Comparison of ENCODE assay signal across 15 cellular contexts in the genomic region with DNA sequence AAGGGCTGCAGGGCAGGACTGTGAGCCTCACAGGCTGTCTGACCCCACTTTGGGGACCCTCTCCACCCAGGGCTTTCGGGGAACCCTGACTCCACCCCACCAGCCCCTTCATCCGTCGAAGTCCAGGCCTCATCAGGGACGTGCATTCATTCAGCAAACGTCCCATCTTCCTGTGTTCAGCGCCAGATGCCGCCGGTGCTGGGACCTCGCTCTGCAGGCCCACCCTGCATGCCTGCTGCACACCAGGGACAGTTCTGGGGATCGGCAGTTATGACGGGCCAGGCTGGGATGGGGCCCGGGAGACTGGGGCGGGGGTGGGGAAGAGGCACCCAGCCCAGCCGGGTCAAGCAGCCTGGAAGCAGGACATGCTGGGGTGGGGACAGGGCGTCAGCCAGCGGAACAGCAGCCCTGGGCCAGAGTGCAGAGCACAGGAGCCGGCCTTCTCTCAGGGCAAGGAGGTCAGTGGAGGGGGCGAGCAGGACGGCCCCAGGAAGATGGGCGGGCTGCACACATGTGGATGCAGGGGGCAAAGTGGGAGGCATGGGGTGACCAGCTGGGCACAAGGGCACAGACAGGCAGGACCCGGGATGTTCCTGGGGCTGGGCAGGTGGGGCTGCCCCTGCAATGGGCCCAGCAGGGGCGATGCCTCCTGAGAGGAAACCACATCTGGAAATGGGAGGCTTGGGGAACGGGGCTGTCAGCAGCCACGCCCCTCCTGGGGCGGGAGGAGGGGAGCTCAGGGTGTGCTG. TPM values are rescaled to one million over a fixed set of nuclear protein-coding genes. Genes with fewer than 3 reads are reported as not detected.
DNase-seq lines count a peak whose midpoint lies in the region; TF ChIP-seq lines count a peak whose summit lies in the region.
"Had no signal": no experiment of that assay in that cellular context is flagged by ENCODE, and none has a peak within 500 bp of the region (broad histone marks: within the 10 kb centered on the region; RNA-seq: fewer than 3 reads in every experiment).

No MANE protein-coding gene starts in this region.

- peaks cover 9% of the 10 kb centered on the region for H3K36me3 Mint-ChIP-seq in osteocyte (ENCODE audit: unreplicated experiment)

- no peaks in the 10 kb centered on the region for H3K27me3 ChIP-seq in trophoblast cell (ENCODE audit: insufficient read depth, low read length)
- H3K27me3 ChIP-seq: thyroid gland had no signal

- no peak overlapping the region for H3K4me3 ChIP-seq in trophoblast cell (ENCODE audit: low read depth, low read length)
- H3K4me3 ChIP-seq: thyroid gland had no signal

- no peak overlapping the region for H2BK5ac ChIP-seq in trophoblast cell (ENCODE audit: low read depth, low read length, poor library complexity)

- no peak overlapping the region for H3K4me2 ChIP-seq in trophoblast cell (ENCODE audit: low read length)

- H4K12ac ChIP-seq in trophoblast cell (ENCODE audit: low read depth, low read length), result no peak overlapping the region

- H2AFZ ChIP-seq in trophoblast cell (ENCODE audit: insufficient read depth, low read length, poor library complexity), result no peak overlapping the region

- H3K4me1 Mint-ChIP-seq in osteocyte (ENCODE audit: unreplicated experiment), result peaks cover 9% of the 10 kb centered on the region

- no peak overlapping the region for H3K4ac ChIP-seq in trophoblast cell (ENCODE audit: low read depth, low read length)

- DNase-seq in Daoy (ENCODE audit: low read depth) (peak; percentile 53), Kasumi-1 (lab: John Stamatoyannopoulos, UW) (peak; percentile 54 to 70), caudate nucleus (lab: John Stamatoyannopoulos, UW) (no peak), mesenteric fat pad (ENCODE audit: low spot score) (peak; percentile 87), NCI-H128 (lab: John Stamatoyannopoulos, UW; ENCODE audit: unreplicated experiment) (no peak), trophoblast cell (no peak), osteocyte (ENCODE audit: extremely low spot score, unreplicated experiment) (no peak)
- DNase-seq in stimulated activated CD4-positive, alpha-beta T cell treated with anti-CD3 and anti-CD28 coated beads, Interleukin-4, amount 100 ng/mL, for 1 hour, result no peak
- DNase-seq: activated CD4-positive, alpha-beta T cell treated with anti-CD3 and anti-CD28 coated beads for 48 hours; activated CD8-positive, alpha-beta memory T cell treated with anti-CD3 and anti-CD28 coated beads, Interleukin-2, amount 50 U/mL, for 48 hours; activated naive CD4-positive, alpha-beta T cell treated with anti-CD3 and anti-CD28 coated beads, Interleukin-2, amount 50 U/mL, for 16 hours; immature natural killer cell; SHP77; stimulated activated CD4-positive, alpha-beta T cell treated with anti-CD3 and anti-CD28 coated beads, Interleukin-4, amount 100 ng/mL, for 4 hours; thyroid gland had no signal

- no peak overlapping the region for H3K4me3 Mint-ChIP-seq in osteocyte (ENCODE audit: unreplicated experiment)
- H3K4me3 Mint-ChIP-seq: immature natural killer cell had no signal

- no peak overlapping the region for H4K91ac ChIP-seq in trophoblast cell (ENCODE audit: low read depth, low read length)

- H3K9me3 ChIP-seq in trophoblast cell (ENCODE audit: insufficient read depth, low read depth, low read length), result peaks cover 1% of the 10 kb centered on the region
- H3K9me3 ChIP-seq: thyroid gland had no signal

- H4K8ac ChIP-seq in trophoblast cell (ENCODE audit: low read depth, low read length), result no peak overlapping the region

- peaks cover 6% of the 10 kb centered on the region in 2 experiments for H3K4me1 ChIP-seq in trophoblast cell (ENCODE audit: control insufficient read depth in 1 of 2, insufficient read depth in 2 of 2, low read length in 2 of 2)

- H3K9ac ChIP-seq in trophoblast cell (ENCODE audit: low read length), result no peak overlapping the region

- H2BK12ac ChIP-seq in trophoblast cell (ENCODE audit: low read length), result no peak overlapping the region

- H3K23ac ChIP-seq in trophoblast cell (ENCODE audit: low read length), result no peak overlapping the region

- H2BK120ac ChIP-seq in trophoblast cell (ENCODE audit: insufficient read depth, low read length, poor library complexity), result no peak overlapping the region

- no peak for TF ChIP-seq CTCF in osteocyte (IDR thresholded peaks at IDR 0.05)

- no peak overlapping the region for H3K14ac ChIP-seq in trophoblast cell (ENCODE audit: low read length)

- H3K9me3 Mint-ChIP-seq in osteocyte (ENCODE audit: unreplicated experiment), result no peaks in the 10 kb centered on the region
- H3K9me3 Mint-ChIP-seq: immature natural killer cell had no signal

- H3K36me3 ChIP-seq in trophoblast cell (ENCODE audit: control insufficient read depth in 1 of 2, insufficient read depth in 2 of 2, low read length in 2 of 2), result peaks cover 16% of the 10 kb centered on the region in 2 experiments

- H3K18ac ChIP-seq in trophoblast cell (ENCODE audit: low read length), result no peak overlapping the region

- no peak overlapping the region for H2AK5ac ChIP-seq in trophoblast cell (ENCODE audit: low read length)

- whole genome bisulfite sequencing in trophoblast cell (ENCODE audit: extremely low coverage, insufficient coverage, insufficient read length), result no CpG with 5 or more reads among the region's 25 CpGs

- no peaks in the 10 kb centered on the region for H3K27me3 Mint-ChIP-seq in osteocyte (ENCODE audit: unreplicated experiment)

- no peak overlapping the region for H3K27ac Mint-ChIP-seq in osteocyte (ENCODE audit: unreplicated experiment)
- H3K27ac Mint-ChIP-seq: immature natural killer cell had no signal

- H3K27ac ChIP-seq in caudate nucleus (ENCODE audit: low read depth, low read length) (peak overlapping the region; percentile 44), trophoblast cell (ENCODE audit: low read depth, low read length) (no peak overlapping the region)
- H3K27ac ChIP-seq: thyroid gland had no signal

- peaks cover 5% of the 10 kb centered on the region for H3K79me1 ChIP-seq in trophoblast cell (ENCODE audit: low read length)

- peaks cover 4% of the 10 kb centered on the region for H3K79me2 ChIP-seq in trophoblast cell (ENCODE audit: control insufficient read depth, insufficient read depth, low read length, poor library complexity)

RNA-seq across cellular contexts. Expression of a gene that starts 5.1 kb away (rescaled TPM):
- total RNA-seq in Daoy (2014; rRNA removed; shearing (Covaris generic)), result 23.5 and 26.3 TPM in 2 replicates
- total RNA-seq in mesenteric fat pad, result 8.4 TPM
- 20.3 and 20.6 TPM in 2 replicates for polyA plus RNA-seq in trophoblast cell (2013)
- total RNA-seq in osteocyte, result 31.2 and 35.3 TPM in 2 replicates

RNA-seq across cellular contexts. Expression of a gene that starts 11.2 kb away (rescaled TPM):
- total RNA-seq in Daoy (2014; rRNA removed; shearing (Covaris generic)), result 96.2 and 115 TPM in 2 replicates
- total RNA-seq in mesenteric fat pad (110 TPM), osteocyte (91.0 and 101 TPM in 2 replicates)
- polyA plus RNA-seq in trophoblast cell (2013), result 126 and 130 TPM in 2 replicates

RNA-seq across cellular contexts. Expression of a gene that starts 12.5 kb away (rescaled TPM):
- total RNA-seq in Daoy (2014; rRNA removed; shearing (Covaris generic)), result 91.7 and 124 TPM in 2 replicates
- total RNA-seq in mesenteric fat pad, result 75.3 TPM
- 38.6 and 39.3 TPM in 2 replicates for polyA plus RNA-seq in trophoblast cell (2013)
- 71.7 and 74.4 TPM in 2 replicates for total RNA-seq in osteocyte

RNA-seq across cellular contexts. Expression of a gene that starts 42.0 kb away (rescaled TPM):
- total RNA-seq in Daoy (2014; rRNA removed; shearing (Covaris generic)), result 2,933 and 3,531 TPM in 2 replicates
- total RNA-seq in mesenteric fat pad (909 TPM), osteocyte (932 and 969 TPM in 2 replicates)
- 1,862 and 1,936 TPM in 2 replicates for polyA plus RNA-seq in trophoblast cell (2013)

RNA-seq across cellular contexts. Expression of a gene that starts 53.7 kb away (rescaled TPM):
- 0.17 TPM in 1 of 2 replicates, not detected in the other for total RNA-seq in Daoy (2014; rRNA removed; shearing (Covaris generic))
- total RNA-seq in mesenteric fat pad (0.10 TPM), osteocyte (1.2 and 1.5 TPM in 2 replicates)
- polyA plus RNA-seq in trophoblast cell (2013), result 0.18 and 0.40 TPM in 2 replicates

Comparison
In these comparisons a context has a peak if more than half of its experiments do, and no peak if none do; other contexts are left out.
1. DNase-seq: peak in Daoy (single experiment), Kasumi-1 (2 of 2) and mesenteric fat pad (single experiment); none in caudate nucleus (0 of 61), NCI-H128 (single experiment), trophoblast cell (0 of 2), stimulated activated CD4-positive, alpha-beta T cell treated with anti-CD3 and anti-CD28 coated beads, Interleukin-4, amount 100 ng/mL, for 1 hour (single experiment) and osteocyte (single experiment).